2 cellular contexts compared by ENCODE assay signal in the genomic region with DNA sequence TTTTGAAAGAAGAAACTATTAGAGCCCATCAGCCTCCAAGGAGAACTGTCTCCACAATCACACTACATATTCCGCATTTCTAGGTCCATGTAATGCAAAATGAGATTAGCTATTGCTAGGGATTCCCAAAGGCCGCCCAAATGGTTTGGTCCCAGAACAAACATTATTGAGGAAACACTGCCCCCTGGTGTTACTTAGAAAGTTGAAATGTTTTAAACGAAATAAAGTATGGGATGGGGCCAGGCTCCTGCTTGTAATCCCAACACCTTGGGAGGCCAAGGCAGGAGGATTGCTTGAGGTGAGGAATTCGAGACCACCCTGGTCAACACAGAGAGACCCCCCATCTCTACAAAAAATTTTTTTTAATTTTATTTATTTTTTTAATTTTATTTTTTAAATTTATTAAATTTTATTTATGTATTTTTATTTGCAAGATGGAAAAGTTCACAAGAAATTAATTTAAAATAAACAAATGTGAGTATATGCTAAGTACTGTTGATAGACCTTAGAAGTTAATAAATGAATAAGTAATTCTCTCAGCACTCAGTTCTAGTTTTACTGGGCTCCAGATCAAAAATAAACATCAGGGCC.
A peak's percentile ranks its signal among the peaks of the same experiment; 100 is the strongest.
TF ChIP-seq lines count a peak whose summit lies in the region.

No MANE protein-coding gene starts in this region.

TF ChIP-seq in Ishikawa, 13 proteins besides CTCF, POLR2A, EP300 and RAD21:
- TF ChIP-seq, protein P1, sequence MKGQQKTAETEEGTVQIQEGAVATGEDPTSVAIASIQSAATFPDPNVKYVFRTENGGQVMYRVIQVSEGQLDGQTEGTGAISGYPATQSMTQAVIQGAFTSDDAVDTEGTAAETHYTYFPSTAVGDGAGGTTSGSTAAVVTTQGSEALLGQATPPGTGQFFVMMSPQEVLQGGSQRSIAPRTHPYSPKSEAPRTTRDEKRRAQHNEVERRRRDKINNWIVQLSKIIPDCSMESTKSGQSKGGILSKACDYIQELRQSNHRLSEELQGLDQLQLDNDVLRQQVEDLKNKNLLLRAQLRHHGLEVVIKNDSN (IDR thresholded peaks at IDR 0.05) = no peak
- no peak for TF ChIP-seq TAF1 (IDR thresholded peaks at IDR 0.05; ENCODE audit: low read depth)
- TF ChIP-seq, protein P2, sequence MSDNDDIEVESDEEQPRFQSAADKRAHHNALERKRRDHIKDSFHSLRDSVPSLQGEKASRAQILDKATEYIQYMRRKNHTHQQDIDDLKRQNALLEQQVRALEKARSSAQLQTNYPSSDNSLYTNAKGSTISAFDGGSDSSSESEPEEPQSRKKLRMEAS (IDR thresholded peaks at IDR 0.05) = no peak
- no peak for TF ChIP-seq YY1 (IDR thresholded peaks at IDR 0.05; ENCODE audit: low read depth)
- no peak for TF ChIP-seq NFIC (IDR thresholded peaks at IDR 0.05)
- TF ChIP-seq FOXM1 (IDR thresholded peaks at IDR 0.05; ENCODE audit: borderline replicate concordance, low read depth) = no peak

TF ChIP-seq in GM12878, 131 proteins besides CTCF, POLR2A, EP300 and RAD21:
- TF ChIP-seq SMC3 (IDR thresholded peaks at IDR 0.05; ENCODE audit: borderline replicate concordance, low read length) (peak; percentile 74; the same call in 1 of the 2 replicates), YY1 (IDR thresholded peaks at IDR 0.05; ENCODE audit: low read depth, low read length) (0 out of 2 replicates have a peak, but pooled peaks have one; percentile 18)
- TF ChIP-seq, protein P3, sequence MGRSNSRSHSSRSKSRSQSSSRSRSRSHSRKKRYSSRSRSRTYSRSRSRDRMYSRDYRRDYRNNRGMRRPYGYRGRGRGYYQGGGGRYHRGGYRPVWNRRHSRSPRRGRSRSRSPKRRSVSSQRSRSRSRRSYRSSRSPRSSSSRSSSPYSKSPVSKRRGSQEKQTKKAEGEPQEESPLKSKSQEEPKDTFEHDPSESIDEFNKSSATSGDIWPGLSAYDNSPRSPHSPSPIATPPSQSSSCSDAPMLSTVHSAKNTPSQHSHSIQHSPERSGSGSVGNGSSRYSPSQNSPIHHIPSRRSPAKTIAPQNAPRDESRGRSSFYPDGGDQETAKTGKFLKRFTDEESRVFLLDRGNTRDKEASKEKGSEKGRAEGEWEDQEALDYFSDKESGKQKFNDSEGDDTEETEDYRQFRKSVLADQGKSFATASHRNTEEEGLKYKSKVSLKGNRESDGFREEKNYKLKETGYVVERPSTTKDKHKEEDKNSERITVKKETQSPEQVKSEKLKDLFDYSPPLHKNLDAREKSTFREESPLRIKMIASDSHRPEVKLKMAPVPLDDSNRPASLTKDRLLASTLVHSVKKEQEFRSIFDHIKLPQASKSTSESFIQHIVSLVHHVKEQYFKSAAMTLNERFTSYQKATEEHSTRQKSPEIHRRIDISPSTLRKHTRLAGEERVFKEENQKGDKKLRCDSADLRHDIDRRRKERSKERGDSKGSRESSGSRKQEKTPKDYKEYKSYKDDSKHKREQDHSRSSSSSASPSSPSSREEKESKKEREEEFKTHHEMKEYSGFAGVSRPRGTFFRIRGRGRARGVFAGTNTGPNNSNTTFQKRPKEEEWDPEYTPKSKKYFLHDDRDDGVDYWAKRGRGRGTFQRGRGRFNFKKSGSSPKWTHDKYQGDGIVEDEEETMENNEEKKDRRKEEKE (IDR thresholded peaks at IDR 0.05) = no peak
TF ChIP-seq in GM12878: peak in this region for 2.
